In the genomic region with DNA sequence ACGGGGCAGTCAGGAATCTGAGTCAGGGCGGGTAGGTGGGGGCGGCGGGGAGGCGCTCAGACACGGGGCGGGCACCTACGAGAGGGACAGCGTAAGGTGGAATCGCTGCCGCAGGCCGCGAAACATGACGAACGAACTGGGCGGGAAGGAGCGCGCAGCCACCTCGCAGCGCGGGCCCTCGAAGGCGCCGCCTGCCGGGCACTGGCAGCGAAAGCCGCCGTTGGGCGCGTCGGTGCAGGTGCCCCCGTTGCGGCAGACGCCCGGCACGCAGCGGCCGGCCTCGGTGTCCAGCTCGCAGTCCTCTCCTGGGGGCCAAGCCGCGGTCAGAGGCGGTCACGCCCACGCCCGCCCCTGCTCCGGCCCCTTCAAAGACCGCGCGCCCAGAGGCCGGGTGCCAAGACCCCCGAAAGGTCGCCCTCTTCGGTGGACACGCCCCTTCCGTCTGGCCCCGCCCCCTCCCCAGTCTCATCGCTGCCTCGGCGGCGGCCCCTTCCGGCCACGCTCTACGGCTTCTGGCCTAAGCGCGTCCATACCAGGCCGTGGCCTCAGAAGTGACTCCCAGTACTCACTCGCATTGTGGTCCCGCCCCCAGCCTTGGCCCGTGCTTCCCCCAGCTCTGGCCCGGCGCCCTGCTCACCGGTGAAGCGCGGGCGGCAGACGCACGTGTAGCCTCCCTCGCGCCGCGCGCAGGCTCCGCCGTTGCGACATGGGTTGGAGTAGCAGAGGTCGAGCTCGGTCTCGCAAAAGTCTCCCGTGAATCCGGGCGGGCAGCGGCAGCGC, we compare ENCODE assay signal across 9 cellular contexts. TPM values are rescaled to one million over a fixed set of nuclear protein-coding genes. Genes with fewer than 3 reads are reported as not detected.
A peak's percentile ranks its signal among the peaks of the same experiment; 100 is the strongest.
DNase-seq lines count a peak whose midpoint lies in the region; ATAC-seq and TF ChIP-seq lines count a peak whose summit lies in the region.
"Had no signal": no experiment of that assay in that cellular context is flagged by ENCODE, and none has a peak within 500 bp of the region (broad histone marks: within the 10 kb centered on the region; RNA-seq: fewer than 3 reads in every experiment).

No MANE protein-coding gene starts in this region.

- H3K36me3 ChIP-seq in heart right ventricle, result no peaks in the 10 kb centered on the region
- no peaks in the 10 kb centered on the region for H3K36me3 ChIP-seq in uterus

- peaks cover 5% of the 10 kb centered on the region for H3K27me3 Mint-ChIP-seq in HFFc6 (ENCODE audit: insufficient read depth)

- intact Hi-C loops in heart right ventricle (cut with DNase I) (no loop called here), uterus (cut with DNase I; ENCODE audit: low total_unique reads) (no loop called here)

- H3K4me3 Mint-ChIP-seq in HFFc6, result no peak overlapping the region

- DNase-seq in Daoy (ENCODE audit: low read depth) (peak; percentile 80), HFFc6 (peak; percentile 55), RWPE1 (ENCODE audit: low spot score) (peak; percentile 85), heart right ventricle (peak; percentile 78 to 85), pulmonary artery endothelial cell (ENCODE audit: low read depth, low spot score) (peak; percentile 24), uterus (peak; percentile 79 to 80), LoVo (ENCODE audit: low spot score) (no peak)
- peak; percentile 86 to 88 for DNase-seq in activated naive CD4-positive, alpha-beta T cell treated with anti-CD3 and anti-CD28 coated beads, Interleukin-2, amount 50 U/mL, for 72 hours (ENCODE audit: low spot score in 2 of 2)

- WGBS in heart right ventricle, 2 donors, result 1 to 2% methylated on average over 83 to 94 of the region's 94 CpGs

- TF ChIP-seq POLR2A in uterus (IDR thresholded peaks at IDR 0.05), result peak in 1 of 2 donors; percentile 32

- H3K4me1 ChIP-seq in heart right ventricle (peaks cover under 1 to 23% (median 13%) of the 10 kb centered on the region in 9 donors), uterus (peaks cover 0 to 4% of the 10 kb centered on the region in 2 donors)

- CTCF ChIA-PET in RWPE1 (lab: Yijun Ruan, JAX), result interaction anchor here (0.6 to 1.0 kb wide), 2 partner anchors 23 to 326 kb away, joined by 3 read pairs; no protein-coding TSS in a partner anchor

- peak; percentile 80 to 83 for ATAC-seq in activated naive CD4-positive, alpha-beta T cell treated with anti-CD3 and anti-CD28 coated beads, Interleukin-2, amount 50 U/mL, for 72 hours
- ATAC-seq in heart right ventricle, result peak; percentile 87 to 93 (median 91)

- POLR2A ChIA-PET in RWPE1 (lab: Yijun Ruan, JAX; ENCODE audit: low non-redundant PET), result no interaction called here

- peaks cover 3% of the 10 kb centered on the region for H3K9me3 Mint-ChIP-seq in HFFc6
- peaks cover 0 to 3% of the 10 kb centered on the region in 2 donors for H3K9me3 Mint-ChIP-seq in activated naive CD4-positive, alpha-beta T cell treated with anti-CD3 and anti-CD28 coated beads, Interleukin-2, amount 50 U/mL, for 72 hours

- H3K4me3 ChIP-seq in heart right ventricle (peak overlapping the region; percentile 43 to 76 (median 64)), uterus (peak overlapping the region; percentile 26 to 40)

- peaks cover 0 to 13% (median 4%) of the 10 kb centered on the region in 7 donors for H3K27me3 ChIP-seq in heart right ventricle
- no peaks in the 10 kb centered on the region for H3K27me3 ChIP-seq in uterus

- H3K36me3 Mint-ChIP-seq in HFFc6 (ENCODE audit: low read depth), result peaks cover 21% of the 10 kb centered on the region; the same call in 1 of the 2 replicates
- H3K36me3 Mint-ChIP-seq in activated naive CD4-positive, alpha-beta T cell treated with anti-CD3 and anti-CD28 coated beads, Interleukin-2, amount 50 U/mL, for 72 hours, result peaks cover 0 to 18% of the 10 kb centered on the region in 2 donors

- H3K27ac Mint-ChIP-seq in HFFc6, result no peak overlapping the region
- peak overlapping the region in 1 of 2 donors; percentile 88 for H3K27ac Mint-ChIP-seq in activated naive CD4-positive, alpha-beta T cell treated with anti-CD3 and anti-CD28 coated beads, Interleukin-2, amount 50 U/mL, for 72 hours

- TF ChIP-seq CTCF in HFFc6 (IDR thresholded peaks at IDR 0.05) (peak; percentile 75), RWPE1 (conservative IDR thresholded peaks at IDR 0.05; ENCODE audit: low read depth) (peak; percentile 82), heart right ventricle (IDR thresholded peaks at IDR 0.05) (peak; percentile 24 to 78 (median 65)), uterus (IDR thresholded peaks at IDR 0.05) (peak; percentile 41 to 84 (median 67))

- H3K9me3 ChIP-seq in heart right ventricle (no peaks in the 10 kb centered on the region), uterus (no peaks in the 10 kb centered on the region)

- no peaks in the 10 kb centered on the region for H3K4me1 Mint-ChIP-seq in HFFc6 (ENCODE audit: low read depth)

- peak overlapping the region; percentile 86 for H3K27ac ChIP-seq in RWPE1
- H3K27ac ChIP-seq in heart right ventricle, result peak overlapping the region in 9 of 10 donors; percentile 36 to 74 (median 65)
- peak overlapping the region; percentile 3 to 64 for H3K27ac ChIP-seq in uterus

RNA-seq across cellular contexts. Expression of a gene that starts 6.4 kb away (rescaled TPM):
- total RNA-seq in Daoy (2014; rRNA removed; shearing (Covaris generic)), result 1.9 and 2.4 TPM in 2 replicates
- total RNA-seq in HFFc6 (2021; fragmentation: NEBNext Ultra II Directional; extraction: Animal tissue kit (Norgen Biotek cat#: 25700)), result 1 to 10 TPM; 1.9 to 5.0 (median 3.4) TPM
- 10 to 100 TPM; 12.6 to 13.1 TPM for total RNA-seq in activated naive CD4-positive, alpha-beta T cell treated with anti-CD3 and anti-CD28 coated beads, Interleukin-2, amount 50 U/mL, for 72 hours
- total RNA-seq in heart right ventricle (under 1 TPM; 0.10 to 0.44 (median 0.17) TPM), pulmonary artery endothelial cell (0.18 and 0.20 TPM in 2 replicates), uterus (1 to 10 TPM in 2 of 4 donors, under 1 TPM in 1, not detected in 1; under 0.01 to 3.4 (median 1.3) TPM)
- polyA plus RNA-seq in heart right ventricle, result under 1 TPM; 0.10 to 0.44 TPM

RNA-seq across cellular contexts. Expression of a gene that starts 21.0 kb away (rescaled TPM):
- 5.5 and 11.3 TPM in 2 replicates for total RNA-seq in Daoy (2014; rRNA removed; shearing (Covaris generic))
- total RNA-seq in HFFc6 (2021; fragmentation: NEBNext Ultra II Directional; extraction: Animal tissue kit (Norgen Biotek cat#: 25700)), result 10 to 100 TPM; 15.1 to 19.6 (median 17.5) TPM
- total RNA-seq in activated naive CD4-positive, alpha-beta T cell treated with anti-CD3 and anti-CD28 coated beads, Interleukin-2, amount 50 U/mL, for 72 hours, result 100 to 1,000 TPM in 1 of 2 donors, 10 to 100 TPM in 1; 38.3 to 110 TPM
- total RNA-seq in heart right ventricle (10 to 100 TPM in 6 of 10 donors, 1 to 10 TPM in 4; 5.2 to 17.7 (median 10.2) TPM), pulmonary artery endothelial cell (10.6 and 17.3 TPM in 2 replicates), uterus (10 to 100 TPM in 3 of 4 donors, under 1 TPM in 1; 0.59 to 98.1 (median 15.2) TPM)
- 10 to 100 TPM; 11.3 to 25.4 TPM for polyA plus RNA-seq in heart right ventricle

RNA-seq across cellular contexts. Expression of a gene that starts 29.5 kb away (rescaled TPM):
- total RNA-seq in Daoy (2014; rRNA removed; shearing (Covaris generic)), result 9.5 and 11.2 TPM in 2 replicates
- total RNA-seq in HFFc6 (2021; fragmentation: NEBNext Ultra II Directional; extraction: Animal tissue kit (Norgen Biotek cat#: 25700)), result 10 to 100 TPM; 20.5 to 27.3 (median 23.0) TPM
- 10 to 100 TPM; 45.7 to 77.2 TPM for total RNA-seq in activated naive CD4-positive, alpha-beta T cell treated with anti-CD3 and anti-CD28 coated beads, Interleukin-2, amount 50 U/mL, for 72 hours
- total RNA-seq in heart right ventricle (10 to 100 TPM in 9 of 10 donors, 1 to 10 TPM in 1; 9.4 to 21.1 (median 15.1) TPM), pulmonary artery endothelial cell (6.8 and 6.9 TPM in 2 replicates), uterus (10 to 100 TPM; 11.0 to 48.9 (median 25.6) TPM)
- 10 to 100 TPM; 13.0 to 14.3 TPM for polyA plus RNA-seq in heart right ventricle

RNA-seq across cellular contexts. Expression of a gene that starts 34.7 kb away (rescaled TPM):
- total RNA-seq in Daoy (2014; rRNA removed; shearing (Covaris generic)), result not detected in 2 replicates
- total RNA-seq in HFFc6 (2021; fragmentation: NEBNext Ultra II Directional; extraction: Animal tissue kit (Norgen Biotek cat#: 25700)), result under 1 TPM in 1 of 6 experiments, not detected in 5; 0.25 TPM
- under 1 TPM in 1 of 2 donors, not detected in 1; 0.36 TPM for total RNA-seq in activated naive CD4-positive, alpha-beta T cell treated with anti-CD3 and anti-CD28 coated beads, Interleukin-2, amount 50 U/mL, for 72 hours
- total RNA-seq in heart right ventricle, result not detected
- not detected for polyA plus RNA-seq in heart right ventricle
- total RNA-seq in pulmonary artery endothelial cell, result not detected in 2 replicates
- total RNA-seq in uterus, result not detected
- total RNA-seq: SK-MEL-5 had no signal

RNA-seq across cellular contexts. Expression of a gene that starts 46.8 kb away (rescaled TPM):
- total RNA-seq in Daoy (2014; rRNA removed; shearing (Covaris generic)), result 291 and 336 TPM in 2 replicates
- 100 to 1,000 TPM; 254 to 322 (median 276) TPM for total RNA-seq in HFFc6 (2021; fragmentation: NEBNext Ultra II Directional; extraction: Animal tissue kit (Norgen Biotek cat#: 25700))
- 100 to 1,000 TPM; 257 to 269 TPM for total RNA-seq in activated naive CD4-positive, alpha-beta T cell treated with anti-CD3 and anti-CD28 coated beads, Interleukin-2, amount 50 U/mL, for 72 hours
- total RNA-seq in heart right ventricle (1,000 to 10,000 TPM in 9 of 10 donors, 100 to 1,000 TPM in 1; 723 to 1,173 (median 1,035) TPM), pulmonary artery endothelial cell (339 and 359 TPM in 2 replicates), uterus (100 to 1,000 TPM in 3 of 4 donors, 10 to 100 TPM in 1; 54.4 to 409 (median 155) TPM)
- polyA plus RNA-seq in heart right ventricle, result 1,000 to 10,000 TPM in 1 of 2 donors, 100 to 1,000 TPM in 1; 859 to 1,330 TPM

Comparison
In these comparisons a context has a peak if more than half of its experiments do, and no peak if none do; other contexts are left out.
1. H3K27ac ChIP-seq: peak in every context shown above with its lines; median percentile 86 in RWPE1; 65 in heart right ventricle; 34 in uterus.